ENCODE assay signal across 6 cellular contexts in the genomic region with DNA sequence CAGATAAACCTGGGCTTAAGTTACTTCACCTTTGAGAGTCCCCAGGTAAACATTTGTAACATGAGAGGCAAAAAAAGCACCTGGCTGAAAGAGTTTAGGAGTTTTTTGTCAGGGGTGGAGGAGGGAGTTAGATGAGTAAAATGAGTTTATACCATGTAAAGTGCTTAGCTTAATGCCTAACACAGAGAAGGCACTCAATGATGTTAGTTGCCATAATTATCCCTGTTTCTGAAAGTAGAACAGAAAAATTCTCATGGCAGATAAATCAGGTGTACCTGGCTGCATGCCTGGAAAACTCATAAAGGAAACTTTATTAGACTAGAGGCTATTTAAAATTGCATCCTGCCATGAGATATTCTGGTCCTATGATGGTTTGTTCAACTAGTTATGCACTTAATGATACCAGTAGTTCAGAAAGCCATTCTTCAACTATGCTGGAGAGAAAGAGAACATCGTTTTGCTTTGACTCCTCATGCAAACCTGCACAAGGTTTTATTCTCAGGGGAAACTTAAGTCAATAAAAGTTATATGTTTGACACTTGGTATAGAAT.
"Had no signal": no experiment of that assay in that cellular context is flagged by ENCODE, and none has a peak within 500 bp of the region (broad histone marks: within the 10 kb centered on the region; RNA-seq: fewer than 3 reads in every experiment).

No MANE protein-coding gene starts in this region.

- H3K4me2 ChIP-seq: GM23338 had no signal

- H3K9me3 Mint-ChIP-seq: GM23338, H9 had no signal

- H3K4me3 Mint-ChIP-seq: GM23338, H9 had no signal

- H2AFZ ChIP-seq: GM23338 had no signal

- H3K27ac Mint-ChIP-seq: GM23338, H9 had no signal

- H3K4me3 ChIP-seq: GM23338, K562 had no signal

- DNase-seq: H9, HCEC 1CT, IMR-90, KG1 had no signal

- ATAC-seq: GM23338, K562 had no signal
